In genomic region chr3:160804762-160805161, GRCh38 we compare ENCODE assay signal across 11 cellular contexts. TPM values are rescaled to one million over a fixed set of nuclear protein-coding genes. Genes with fewer than 3 reads are reported as not detected.
DNase-seq lines count a peak whose midpoint lies in the region; ATAC-seq and TF ChIP-seq lines count a peak whose summit lies in the region.
"Had no signal": no experiment of that assay in that cellular context is flagged by ENCODE, and none has a peak within 500 bp of the region (broad histone marks: within the 10 kb centered on the region; RNA-seq: fewer than 3 reads in every experiment).

No MANE protein-coding gene starts in this region.

- TF ChIP-seq EP300 in transverse colon (IDR thresholded peaks at IDR 0.05; ENCODE audit: low read depth) = no peak

- no peak overlapping the region for H3K4me3 ChIP-seq in adrenal gland
- no peak overlapping the region for H3K4me3 ChIP-seq in transverse colon
- H3K4me3 ChIP-seq: neural progenitor cell, SJCRH30 had no signal

- CTCF ChIA-PET in activated CD4-positive, alpha-beta memory T cell treated with anti-CD3 and anti-CD28 coated beads, Interleukin-2, amount 10 ng/mL, durations not matched to agents 7 days and 5 days (lab: Charles Lee) = no interaction called here
- CTCF ChIA-PET in activated CD4-positive, alpha-beta memory T cell treated with anti-CD3 and anti-CD28 coated beads for 36 hours (lab: Charles Lee) = no interaction called here

- peaks cover 25% of the 10 kb centered on the region for H3K4me1 Mint-ChIP-seq in activated CD4-positive, alpha-beta memory T cell treated with anti-CD3 and anti-CD28 coated beads, Interleukin-2, amount 10 ng/mL, durations not matched to agents 7 days and 5 days
- H3K4me1 Mint-ChIP-seq in activated CD4-positive, alpha-beta memory T cell treated with anti-CD3 and anti-CD28 coated beads for 36 hours (ENCODE audit: low read depth) = peaks cover 10% of the 10 kb centered on the region
- peaks cover 78 to 86% of the 10 kb centered on the region in 2 donors for H3K4me1 Mint-ChIP-seq in immature natural killer cell

- H3K9me3 Mint-ChIP-seq in activated CD4-positive, alpha-beta memory T cell treated with anti-CD3 and anti-CD28 coated beads, Interleukin-2, amount 10 ng/mL, durations not matched to agents 7 days and 5 days = no peaks in the 10 kb centered on the region
- H3K9me3 Mint-ChIP-seq in activated CD4-positive, alpha-beta memory T cell treated with anti-CD3 and anti-CD28 coated beads for 36 hours = no peaks in the 10 kb centered on the region
- H3K9me3 Mint-ChIP-seq in immature natural killer cell = no peaks in the 10 kb centered on the region
- H3K9me3 Mint-ChIP-seq: neural progenitor cell had no signal

- peak overlapping the region; percentile 16 for H3K27ac Mint-ChIP-seq in activated CD4-positive, alpha-beta memory T cell treated with anti-CD3 and anti-CD28 coated beads, Interleukin-2, amount 10 ng/mL, durations not matched to agents 7 days and 5 days
- H3K27ac Mint-ChIP-seq in activated CD4-positive, alpha-beta memory T cell treated with anti-CD3 and anti-CD28 coated beads for 36 hours = no peak overlapping the region
- peak overlapping the region in 4 of 6 donors; percentile 5 to 50 (median 30) for H3K27ac Mint-ChIP-seq in immature natural killer cell
- H3K27ac Mint-ChIP-seq: neural progenitor cell had no signal

- H3K4me1 ChIP-seq in adrenal gland (replicated peaks in 1 of 2) (peaks cover 26 to 51% of the 10 kb centered on the region in 2 donors), transverse colon (peaks cover 6 to 30% (median 21%) of the 10 kb centered on the region in 4 donors)
- H3K4me1 ChIP-seq: SJCRH30 had no signal

- peaks cover 15% of the 10 kb centered on the region for H3K27me3 Mint-ChIP-seq in activated CD4-positive, alpha-beta memory T cell treated with anti-CD3 and anti-CD28 coated beads, Interleukin-2, amount 10 ng/mL, durations not matched to agents 7 days and 5 days
- H3K27me3 Mint-ChIP-seq in activated CD4-positive, alpha-beta memory T cell treated with anti-CD3 and anti-CD28 coated beads for 36 hours = peaks cover 8% of the 10 kb centered on the region
- H3K27me3 Mint-ChIP-seq in immature natural killer cell (ENCODE audit: low read depth in 3 of 3) = peaks cover 0 to 2% (median 0%) of the 10 kb centered on the region in 3 donors

- H3K36me3 ChIP-seq in adrenal gland (replicated peaks in 1 of 2) (no peaks in the 10 kb centered on the region), transverse colon (no peaks in the 10 kb centered on the region)
- H3K36me3 ChIP-seq: neural progenitor cell, SJCRH30 had no signal

- H3K27ac ChIP-seq in adrenal gland (peak overlapping the region in 2 of 5 donors; percentile 2 to 8), transverse colon (peak overlapping the region; percentile 1 to 46 (median 18))
- H3K27ac ChIP-seq: neural progenitor cell, SJCRH30 had no signal

- intact Hi-C loops in activated CD4-positive, alpha-beta memory T cell treated with anti-CD3 and anti-CD28 coated beads for 36 hours (cut with micrococcal nuclease) = loop anchor here (5.0 kb wide), 1 partner anchor 503 kb away; no protein-coding TSS in a partner anchor
- intact Hi-C loops in adrenal gland (cut with DNase I) (no loop called here), transverse colon (cut with DNase I; ENCODE audit: low total_unique reads) (loop anchor here (10.0 kb wide), 1 partner anchor 50 kb away; the partner anchor contains the start of gene PPM1L)

- no peaks in the 10 kb centered on the region for H3K27me3 ChIP-seq in adrenal gland
- no peaks in the 10 kb centered on the region for H3K27me3 ChIP-seq in transverse colon
- H3K27me3 ChIP-seq: neural progenitor cell, SJCRH30 had no signal

- ATAC-seq in HG02884 (IDR thresholded peaks at IDR 0.05; ENCODE audit: unreplicated experiment) = no peak

- TF ChIP-seq CTCF in adrenal gland (IDR thresholded peaks at IDR 0.05) (no peak), transverse colon (IDR thresholded peaks at IDR 0.05) (no peak)

- 0 to 2% (median 0%) methylated on average over 1 of the region's 1 CpG for WGBS in adrenal gland, 4 donors
- WGBS in transverse colon (ENCODE audit: low coverage in 1 of 2), 2 donors = 0 to 20% methylated on average over 1 of the region's 1 CpG

- POLR2A ChIA-PET in activated CD4-positive, alpha-beta memory T cell treated with anti-CD3 and anti-CD28 coated beads, Interleukin-2, amount 10 ng/mL, durations not matched to agents 7 days and 5 days (lab: Charles Lee) = no interaction called here
- POLR2A ChIA-PET in activated CD4-positive, alpha-beta memory T cell treated with anti-CD3 and anti-CD28 coated beads for 36 hours (lab: Charles Lee) = no interaction called here

- H3K4me3 Mint-ChIP-seq in activated CD4-positive, alpha-beta memory T cell treated with anti-CD3 and anti-CD28 coated beads, Interleukin-2, amount 10 ng/mL, durations not matched to agents 7 days and 5 days = no peak overlapping the region
- no peak overlapping the region for H3K4me3 Mint-ChIP-seq in activated CD4-positive, alpha-beta memory T cell treated with anti-CD3 and anti-CD28 coated beads for 36 hours
- no peak overlapping the region for H3K4me3 Mint-ChIP-seq in immature natural killer cell
- H3K4me3 Mint-ChIP-seq: neural progenitor cell had no signal

- DNase-seq in activated CD4-positive, alpha-beta memory T cell treated with anti-CD3 and anti-CD28 coated beads, Interleukin-2, amount 10 ng/mL, durations not matched to agents 7 days and 5 days = no peak
- DNase-seq in activated CD4-positive, alpha-beta memory T cell treated with anti-CD3 and anti-CD28 coated beads for 36 hours = no peak
- peak; percentile 59 to 86 (median 69) for DNase-seq in adrenal gland
- DNase-seq in immature natural killer cell = no peak
- DNase-seq in transverse colon = peak; percentile 47
- no peak for DNase-seq in RPMI8226
- no peak for DNase-seq in germinal center (ENCODE audit: low spot score)
- DNase-seq: hippocampal formation had no signal

- H3K9me3 ChIP-seq in adrenal gland (replicated peaks in 1 of 3) (no peaks in the 10 kb centered on the region), transverse colon (no peaks in the 10 kb centered on the region)
- H3K9me3 ChIP-seq: SJCRH30 had no signal

- TF ChIP-seq POLR2A in adrenal gland (IDR thresholded peaks at IDR 0.05) (no peak), transverse colon (IDR thresholded peaks at IDR 0.05) (no peak)

- H3K36me3 Mint-ChIP-seq in activated CD4-positive, alpha-beta memory T cell treated with anti-CD3 and anti-CD28 coated beads, Interleukin-2, amount 10 ng/mL, durations not matched to agents 7 days and 5 days (ENCODE audit: low read depth) = no peaks in the 10 kb centered on the region
- H3K36me3 Mint-ChIP-seq in activated CD4-positive, alpha-beta memory T cell treated with anti-CD3 and anti-CD28 coated beads for 36 hours = no peaks in the 10 kb centered on the region
- H3K36me3 Mint-ChIP-seq in immature natural killer cell = no peaks in the 10 kb centered on the region
- H3K36me3 Mint-ChIP-seq: neural progenitor cell had no signal

- in situ Hi-C loops in transverse colon (cut with MboI; ENCODE audit: low pct_ligation_motif_present in 1 of 4, low pct_unique_long_range_greater_than_20kb in 1 of 4, low sequenced_read_pairs in 3 of 4) = no loop called here

RNA-seq across cellular contexts. Expression of gene PPM1L, which starts 48.7 kb away (rescaled TPM):
- total RNA-seq in activated CD4-positive, alpha-beta memory T cell treated with anti-CD3 and anti-CD28 coated beads, Interleukin-2, amount 10 ng/mL, durations not matched to agents 7 days and 5 days = 1 to 10 TPM; 5.9 TPM
- total RNA-seq in activated CD4-positive, alpha-beta memory T cell treated with anti-CD3 and anti-CD28 coated beads for 36 hours = 1 to 10 TPM; 2.2 to 2.7 TPM
- total RNA-seq in adrenal gland (10 to 100 TPM; 24.3 to 53.6 (median 39.9) TPM), transverse colon (10 to 100 TPM; 17.2 to 35.5 (median 25.6) TPM)
- polyA plus RNA-seq in adrenal gland (10 to 100 TPM in 1 of 3 donors, 1 to 10 TPM in 2; 2.4 to 15.1 (median 5.5) TPM), immature natural killer cell (10 to 100 TPM; 14.8 to 35.5 (median 20.5) TPM)

Comparison
In these comparisons a context has a peak if more than half of its experiments do, and no peak if none do; other contexts are left out.
1. DNase-seq: peak in adrenal gland (7 of 7) and transverse colon (single experiment); none in activated CD4-positive, alpha-beta memory T cell treated with anti-CD3 and anti-CD28 coated beads, Interleukin-2, amount 10 ng/mL, durations not matched to agents 7 days and 5 days (single experiment), activated CD4-positive, alpha-beta memory T cell treated with anti-CD3 and anti-CD28 coated beads for 36 hours (single experiment), immature natural killer cell (0 of 3), RPMI8226 (single experiment) and germinal center (single experiment).
2. intact Hi-C loops: an anchor here in activated CD4-positive, alpha-beta memory T cell treated with anti-CD3 and anti-CD28 coated beads for 36 hours (5.0 kb wide) and transverse colon (10.0 kb wide); none called in adrenal gland.